Comparison of ENCODE assay signal across 18 cellular contexts in genomic region chr1:13585996-13586395, GRCh38. TPM values are rescaled to one million over a fixed set of nuclear protein-coding genes. Genes with fewer than 3 reads are reported as not detected.
DNase-seq lines count a peak whose midpoint lies in the region; ATAC-seq and TF ChIP-seq lines count a peak whose summit lies in the region.
"Had no signal": no experiment of that assay in that cellular context is flagged by ENCODE, and none has a peak within 500 bp of the region (broad histone marks: within the 10 kb centered on the region; RNA-seq: fewer than 3 reads in every experiment).

No MANE protein-coding gene starts in this region.

- in situ Hi-C loops in astrocyte of the cerebellum (cut with HindIII; ENCODE audit: low sequenced_read_pairs) = no loop called here

- no peaks in the 10 kb centered on the region for H4K20me1 ChIP-seq in BLaER1

- H3K27ac ChIP-seq in BLaER1 (no peak overlapping the region), sigmoid colon (peak overlapping the region; percentile 69 to 80 (median 73))
- H3K27ac ChIP-seq: cardiac muscle cell had no signal

- WGBS in sigmoid colon, 2 donors = 69 to 70% methylated on average over 7 of the region's 7 CpGs

- no peaks in the 10 kb centered on the region for H3K27me3 ChIP-seq in BLaER1
- peaks cover 0 to 22% (median 4%) of the 10 kb centered on the region in 3 donors for H3K27me3 ChIP-seq in sigmoid colon

- no peak for TF ChIP-seq POLR2A in sigmoid colon (IDR thresholded peaks at IDR 0.05)

- no peaks in the 10 kb centered on the region for H3K36me3 ChIP-seq in BLaER1
- no peaks in the 10 kb centered on the region for H3K36me3 ChIP-seq in sigmoid colon
- H3K36me3 ChIP-seq: cardiac muscle cell had no signal

- DNase-seq in astrocyte of the cerebellum (ENCODE audit: low read depth) (no peak), sigmoid colon (no peak), SIG-M5 (lab: John Stamatoyannopoulos, UW) (no peak)
- DNase-seq in activated CD4-positive, alpha-beta T cell treated with anti-CD3 and anti-CD28 coated beads, Interleukin-2, amount 50 U/mL, for 48 hours = no peak
- DNase-seq: Caco-2; GF-D8; IMR-90; mucosa of descending colon; NCI-H1105; stimulated activated CD4-positive, alpha-beta T cell treated with anti-CD3 and anti-CD28 coated beads, Interleukin-2, amount 100 ng/mL, for 24 hours had no signal

- no peak overlapping the region for H3K9ac ChIP-seq in BLaER1

- no peak for TF ChIP-seq CTCF in astrocyte of the cerebellum (IDR thresholded peaks at IDR 0.05; ENCODE audit: low read depth, low read length, missing control alignments)
- TF ChIP-seq CTCF in sigmoid colon (IDR thresholded peaks at IDR 0.05) = no peak

- intact Hi-C loops in sigmoid colon (cut with DNase I) = no loop called here

- H3K4me1 ChIP-seq in BLaER1 (peaks cover 26% of the 10 kb centered on the region), sigmoid colon (peaks cover 0 to 25% (median 9%) of the 10 kb centered on the region in 4 donors)

- ATAC-seq in HG02981 (IDR thresholded peaks at IDR 0.05; ENCODE audit: unreplicated experiment) (no peak), HG02610 (IDR thresholded peaks at IDR 0.05; ENCODE audit: unreplicated experiment) (no peak)
- ATAC-seq: esophagus mucosa, mucosa of descending colon had no signal

- TF ChIP-seq EP300 in sigmoid colon (IDR thresholded peaks at IDR 0.05) = no peak

- 0 out of 2 replicates have a peak, but pooled peaks cover 11% of the 10 kb centered on the region for H3K9me3 ChIP-seq in BLaER1
- H3K9me3 ChIP-seq in sigmoid colon = no peaks in the 10 kb centered on the region
- H3K9me3 ChIP-seq: Caco-2, mucosa of descending colon had no signal

- no peak overlapping the region for H3K4me3 ChIP-seq in BLaER1
- H3K4me3 ChIP-seq in astrocyte of the cerebellum (ENCODE audit: low read depth, low read length) = peak overlapping the region; percentile 72
- H3K4me3 ChIP-seq in iPS-11a (ENCODE audit: low read depth, low read length) = peak overlapping the region; percentile 4
- H3K4me3 ChIP-seq in sigmoid colon = peak overlapping the region in 1 of 4 donors; percentile 61
- H3K4me3 ChIP-seq: cardiac muscle cell, mucosa of descending colon had no signal

- peak overlapping the region; percentile 65 for H3K4me2 ChIP-seq in BLaER1

RNA-seq across cellular contexts. Expression of gene PDPN, which starts 2.4 kb away (rescaled TPM):
- total RNA-seq in sigmoid colon = 10 to 100 TPM in 3 of 4 donors, 1 to 10 TPM in 1; 5.6 to 14.7 (median 13.5) TPM
- polyA plus RNA-seq in sigmoid colon = 1 to 10 TPM; 2.1 to 9.9 (median 7.8) TPM
- total RNA-seq: Caco-2, IMR-90, OCI-LY7, pulmonary artery endothelial cell had no signal
